ENCODE assay signal across 8 cellular contexts in genomic region chr16:3938843-3939624, GRCh38. TPM values are rescaled to one million over a fixed set of nuclear protein-coding genes. Genes with fewer than 3 reads are reported as not detected.
DNase-seq lines count a peak whose midpoint lies in the region; ATAC-seq, FAIRE-seq and TF ChIP-seq lines count a peak whose summit lies in the region.

No MANE protein-coding gene starts in this region.

- dilution Hi-C loops in mammary epithelial cell (cut with HindIII; ENCODE audit: low sequenced_read_pairs) = no loop called here

- no peaks in the 10 kb centered on the region for H4K20me1 ChIP-seq in DOHH2 (ENCODE audit: control insufficient read depth, insufficient read depth, low read depth, low read length)
- H4K20me1 ChIP-seq in Karpas-422 (ENCODE audit: insufficient read depth, low read depth, low read length) = no peaks in the 10 kb centered on the region
- no peaks in the 10 kb centered on the region for H4K20me1 ChIP-seq in mammary epithelial cell (ENCODE audit: insufficient read depth, low read length)

- intact Hi-C loops in mammary epithelial cell (cut with micrococcal nuclease) = no loop called here
- intact Hi-C loops in kidney (cut with DNase I) = no loop called here

- H3K4me1 ChIP-seq in DOHH2 (ENCODE audit: control insufficient read depth, low read length) (no peaks in the 10 kb centered on the region), Karpas-422 (ENCODE audit: low read length) (no peaks in the 10 kb centered on the region), mammary epithelial cell (ENCODE audit: insufficient read depth, low read length) (peaks cover 5% of the 10 kb centered on the region), kidney (ENCODE audit: control insufficient read depth in 1 of 2, insufficient read depth in 1 of 2, low read depth in 1 of 2, low read length in 2 of 2) (peaks cover 0 to 8% of the 10 kb centered on the region in 2 donors)

- CTCF ChIA-PET in mammary epithelial cell (lab: Charles Lee; ENCODE audit: low non-redundant PET) = interaction anchor here (0.7 kb wide), 1 partner anchor 56 kb away, joined by 3 read pairs; no protein-coding TSS in a partner anchor

- ATAC-seq in HG03025 (IDR thresholded peaks at IDR 0.05; ENCODE audit: low FRiP score, unreplicated experiment) = no peak
- ATAC-seq in HG02938 (IDR thresholded peaks at IDR 0.05; ENCODE audit: unreplicated experiment) = no peak

- H3K4me2 ChIP-seq in DOHH2 (ENCODE audit: low read length) (no peak overlapping the region), Karpas-422 (ENCODE audit: low read depth, low read length, poor library complexity, severe bottlenecking) (no peak overlapping the region), mammary epithelial cell (ENCODE audit: insufficient read depth, low read depth, low read length) (peak overlapping the region; percentile 89)

- DNase-seq in Karpas-422 = peak; percentile 74
- no peak for DNase-seq in mammary epithelial cell
- DNase-seq in kidney = no peak
- DNase-seq in stimulated activated CD4-positive, alpha-beta T cell treated with anti-CD3 and anti-CD28 coated beads, Interleukin-1b, Interleukin-23, amount 100 ng/mL, for 4 hours (ENCODE audit: low read depth in 2 of 2) = peak; percentile 60 to 68

- in situ Hi-C loops in mammary epithelial cell (cut with MboI; ENCODE audit: low sequenced_read_pairs in 2 of 2) = no loop called here

- H2AFZ ChIP-seq in Karpas-422 (ENCODE audit: low read length) (no peak overlapping the region), mammary epithelial cell (ENCODE audit: low read depth, low read length) (peak overlapping the region; percentile 73)

- no peak overlapping the region for H3K9ac ChIP-seq in Karpas-422 (ENCODE audit: low read length)
- H3K9ac ChIP-seq in mammary epithelial cell (ENCODE audit: insufficient read depth, low read length) = no peak overlapping the region
- peak overlapping the region; percentile 24 to 73 for H3K9ac ChIP-seq in kidney (ENCODE audit: low read length in 2 of 2)

- H3K79me2 ChIP-seq in DOHH2 (ENCODE audit: control insufficient read depth, low read length) (no peaks in the 10 kb centered on the region), Karpas-422 (ENCODE audit: low read length) (no peaks in the 10 kb centered on the region), mammary epithelial cell (ENCODE audit: insufficient read depth, low read length) (no peaks in the 10 kb centered on the region)

- FAIRE-seq in kidney (lab: Jason Lieb, UNC) = no peak

- no peak overlapping the region for H3K27ac ChIP-seq in DOHH2 (ENCODE audit: low read depth, low read length)
- no peak overlapping the region for H3K27ac ChIP-seq in Karpas-422 (ENCODE audit: low read length)
- no peak overlapping the region for H3K27ac ChIP-seq in mammary epithelial cell (ENCODE audit: insufficient read depth, low read depth, low read length)
- H3K27ac ChIP-seq in kidney (ENCODE audit: low read depth in 2 of 2, low read length in 2 of 2) = no peak overlapping the region

- no TSS peak for BruUV-seq in mammary epithelial cell (replicated peaks; lab: Mats Ljungman, UMichigan)

- H3K9me3 ChIP-seq in DOHH2 (ENCODE audit: control insufficient read depth, insufficient read depth, low read length) (no peaks in the 10 kb centered on the region), Karpas-422 (ENCODE audit: low read length) (no peaks in the 10 kb centered on the region), mammary epithelial cell (replicated peaks; ENCODE audit: insufficient read depth, low read length) (no peaks in the 10 kb centered on the region), kidney (ENCODE audit: control insufficient read depth in 1 of 2, low read length in 2 of 2) (no peaks in the 10 kb centered on the region)

- peak; percentile 95 for TF ChIP-seq CTCF in DOHH2 (IDR thresholded peaks at IDR 0.05; ENCODE audit: low read depth, low read length, poor library complexity, severe bottlenecking)
- TF ChIP-seq CTCF in WI38 (IDR thresholded peaks at IDR 0.05; ENCODE audit: low read depth, low read length) = peak; percentile 94
- TF ChIP-seq CTCF in mammary epithelial cell (conservative IDR thresholded peaks at IDR 0.05 in 1 of 2, IDR thresholded peaks at IDR 0.05 in 1 of 2; ENCODE audit: extremely low read depth in 1 of 2, insufficient read depth in 1 of 2, low read depth in 1 of 2, low read length in 2 of 2) = peak; percentile 67 to 94
- TF ChIP-seq CTCF in kidney (IDR thresholded peaks at IDR 0.05; ENCODE audit: borderline replicate concordance, extremely low read depth, insufficient read depth) = peak; percentile 79

- H3F3A ChIP-seq in DOHH2 (ENCODE audit: control insufficient read depth, insufficient read depth) = no peaks in the 10 kb centered on the region

- H3K4me3 ChIP-seq in DOHH2 (ENCODE audit: low read length) (no peak overlapping the region), Karpas-422 (ENCODE audit: low read length) (no peak overlapping the region), WI38 (ENCODE audit: low read depth, low read length) (peak overlapping the region; percentile 40), mammary epithelial cell (replicated peaks in 1 of 3; ENCODE audit: insufficient read depth in 1 of 3, low read depth in 2 of 3, low read length in 3 of 3) (peak overlapping the region in 2 of 3 experiments; percentile 31 to 44), kidney (ENCODE audit: low read length in 2 of 2) (peak overlapping the region; percentile 54 to 68)

- H3K9me2 ChIP-seq in DOHH2 (replicated peaks; ENCODE audit: control insufficient read depth, low read length) = no peaks in the 10 kb centered on the region
- H3K9me2 ChIP-seq in Karpas-422 (replicated peaks; ENCODE audit: insufficient read depth, low read length) = no peaks in the 10 kb centered on the region

- no peaks in the 10 kb centered on the region for H3K36me3 ChIP-seq in DOHH2 (ENCODE audit: control insufficient read depth, low read length)
- H3K36me3 ChIP-seq in Karpas-422 (ENCODE audit: insufficient read depth, low read length) = no peaks in the 10 kb centered on the region
- H3K36me3 ChIP-seq in mammary epithelial cell (ENCODE audit: insufficient read depth, low read length) = no peaks in the 10 kb centered on the region
- H3K36me3 ChIP-seq in kidney (ENCODE audit: control insufficient read depth in 1 of 2, insufficient read depth in 2 of 2, low read length in 2 of 2) = no peaks in the 10 kb centered on the region

- H3K27me3 ChIP-seq in DOHH2 (ENCODE audit: control insufficient read depth, low read length) = no peaks in the 10 kb centered on the region
- H3K27me3 ChIP-seq in Karpas-422 (ENCODE audit: low read length) = no peaks in the 10 kb centered on the region
- no peaks in the 10 kb centered on the region for H3K27me3 ChIP-seq in mammary epithelial cell (ENCODE audit: insufficient read depth, low read length)

- WGBS in mammary epithelial cell (ENCODE audit: low coverage, missing lambda C conversion rate) = 12% methylated on average over 30 of the region's 43 CpGs

RNA-seq across cellular contexts. Expression of gene CREBBP, which starts 58.5 kb away (rescaled TPM):
- 26.4 and 32.9 TPM in 2 replicates for total RNA-seq in Karpas-422 (2014; rRNA removed; shearing (Covaris generic); ENCODE audit: low replicate concordance)
- 10 to 100 TPM; 20.2 to 45.0 TPM for total RNA-seq in mammary epithelial cell
- 3.2 TPM for polyA plus RNA-seq in mammary epithelial cell
- polyA minus RNA-seq in mammary epithelial cell = 49.9 TPM
- 74.6 TPM for total RNA-seq in kidney
- polyA plus RNA-seq in kidney (ENCODE audit: insufficient read depth, low read depth, low replicate concordance) = 5.9 TPM

Comparison
In these comparisons a context has a peak if more than half of its experiments do, and no peak if none do; other contexts are left out.
1. H3K4me3 ChIP-seq: peak in WI38 (single experiment), mammary epithelial cell (2 of 3) and kidney (2 of 2); none in DOHH2 (single experiment) and Karpas-422 (single experiment).
2. DNase-seq: peak in Karpas-422 (single experiment) and stimulated activated CD4-positive, alpha-beta T cell treated with anti-CD3 and anti-CD28 coated beads, Interleukin-1b, Interleukin-23, amount 100 ng/mL, for 4 hours (2 of 2); none in mammary epithelial cell (single experiment) and kidney (single experiment).
3. H3K9ac ChIP-seq: peak in kidney (2 of 2); none in Karpas-422 (single experiment) and mammary epithelial cell (single experiment).
4. Peak in every context shown above with its lines, with median percentiles within 50 percentile points of each other: CTCF ChIP-seq.